21 cellular contexts compared by ENCODE assay signal in genomic region chr14:67887478-67887877, GRCh38.
"Had no signal": no experiment of that assay in that cellular context is flagged by ENCODE, and none has a peak within 500 bp of the region (broad histone marks: within the 10 kb centered on the region; RNA-seq: fewer than 3 reads in every experiment).

No MANE protein-coding gene starts in this region.

- H3K27ac Mint-ChIP-seq: endodermal cell; naive thymus-derived CD8-positive, alpha-beta T cell; stimulated activated naive B cell treated with anti-CD40 and anti-IgM and Interleukin-4, amounts not matched to agents 10 μg/mL and 1 μg/mL and 100 μg/mL, for 72 hours; stimulated activated naive CD8-positive, alpha-beta T cell treated with anti-CD3 and anti-CD28 coated beads, Interleukin-15, amount 100 ng/mL, for 72 hours had no signal

- H3K27ac ChIP-seq: coronary artery, parathyroid adenoma, prostate gland, sigmoid colon, skin epidermis, thoracic aorta, transverse colon had no signal

- H3K36me3 ChIP-seq: prostate gland, sigmoid colon, thoracic aorta, transverse colon had no signal

- H3K4me3 Mint-ChIP-seq: endodermal cell; naive thymus-derived CD8-positive, alpha-beta T cell; stimulated activated naive B cell treated with anti-CD40 and anti-IgM and Interleukin-4, amounts not matched to agents 10 μg/mL and 1 μg/mL and 100 μg/mL, for 72 hours; stimulated activated naive CD8-positive, alpha-beta T cell treated with anti-CD3 and anti-CD28 coated beads, Interleukin-15, amount 100 ng/mL, for 72 hours had no signal

- H3K27me3 ChIP-seq: sigmoid colon, transverse colon had no signal

- H3K4me3 ChIP-seq: coronary artery, prostate gland, sigmoid colon, skin epidermis, thoracic aorta, transverse colon had no signal

- H3K79me2 ChIP-seq: parathyroid adenoma had no signal

- H3K9me3 ChIP-seq: prostate gland, sigmoid colon, thoracic aorta, transverse colon had no signal

- H2AFZ ChIP-seq: parathyroid adenoma had no signal

- ATAC-seq: left colon; naive thymus-derived CD8-positive, alpha-beta T cell; stimulated activated naive B cell treated with anti-CD40 and anti-IgM and Interleukin-4, amounts not matched to agents 10 μg/mL and 1 μg/mL and 100 μg/mL, for 72 hours; stimulated activated naive CD8-positive, alpha-beta T cell treated with anti-CD3 and anti-CD28 coated beads, Interleukin-15, amount 100 ng/mL, for 72 hours had no signal

- DNase-seq: effector CD4-positive, alpha-beta T cell; endodermal cell; foreskin melanocyte; head of caudate nucleus; hippocampal formation; left colon; mammary epithelial cell; naive thymus-derived CD8-positive, alpha-beta T cell; occipital lobe; retina; sigmoid colon; stimulated activated CD4-positive, alpha-beta T cell treated with anti-CD3 and anti-CD28 coated beads, Interleukin-2, amount 100 ng/mL, for 24 hours; stimulated activated CD4-positive, alpha-beta T cell treated with anti-CD3 and anti-CD28 coated beads, Interleukin-4, amount 100 ng/mL, for 4 hours; stimulated activated naive B cell treated with anti-CD40 and anti-IgM and Interleukin-4, amounts not matched to agents 10 μg/mL and 1 μg/mL and 100 μg/mL, for 72 hours; stimulated activated naive CD8-positive, alpha-beta T cell treated with anti-CD3 and anti-CD28 coated beads, Interleukin-15, amount 100 ng/mL, for 72 hours; transverse colon had no signal

- H3K27me3 Mint-ChIP-seq: naive thymus-derived CD8-positive, alpha-beta T cell; stimulated activated naive B cell treated with anti-CD40 and anti-IgM and Interleukin-4, amounts not matched to agents 10 μg/mL and 1 μg/mL and 100 μg/mL, for 72 hours; stimulated activated naive CD8-positive, alpha-beta T cell treated with anti-CD3 and anti-CD28 coated beads, Interleukin-15, amount 100 ng/mL, for 72 hours had no signal

- H3K4me1 ChIP-seq: parathyroid adenoma, prostate gland had no signal

- H3K9me3 Mint-ChIP-seq: endodermal cell; naive thymus-derived CD8-positive, alpha-beta T cell; stimulated activated naive B cell treated with anti-CD40 and anti-IgM and Interleukin-4, amounts not matched to agents 10 μg/mL and 1 μg/mL and 100 μg/mL, for 72 hours; stimulated activated naive CD8-positive, alpha-beta T cell treated with anti-CD3 and anti-CD28 coated beads, Interleukin-15, amount 100 ng/mL, for 72 hours had no signal
